ENCODE assay signal across 1 cellular context in genomic region chr14:103115845-103116572, GRCh38.
TF ChIP-seq lines count a peak whose summit lies in the region.

No MANE protein-coding gene starts in this region.

TF ChIP-seq in liver, 16 proteins besides CTCF, POLR2A, EP300 and RAD21 (continued from another document):
- TF ChIP-seq SP1 (IDR thresholded peaks at IDR 0.05): no peak
